Comparison of ENCODE assay signal across 27 cellular contexts in the genomic region with DNA sequence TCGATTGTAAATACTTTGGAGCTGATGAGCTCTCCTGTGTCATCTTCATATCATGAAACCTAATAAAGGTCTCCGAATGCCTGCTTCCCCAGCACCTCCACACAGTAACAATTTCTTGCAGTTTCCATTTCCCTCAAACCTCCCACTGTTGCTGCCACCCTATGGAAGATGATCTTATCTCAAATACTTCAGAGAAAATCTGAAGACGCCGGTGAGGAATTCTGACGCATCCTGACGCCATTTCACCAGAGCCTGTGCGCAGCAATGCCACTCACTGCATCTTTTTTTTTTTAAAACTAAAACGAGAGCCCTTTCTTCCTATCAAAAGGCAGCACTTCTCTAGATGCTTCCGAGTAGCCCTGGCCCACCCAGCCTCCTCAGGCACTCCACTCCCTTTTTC. TPM values are rescaled to one million over a fixed set of nuclear protein-coding genes. Genes with fewer than 3 reads are reported as not detected.
DNase-seq lines count a peak whose midpoint lies in the region; ATAC-seq lines count a peak whose summit lies in the region.
"Had no signal": no experiment of that assay in that cellular context is flagged by ENCODE, and none has a peak within 500 bp of the region (broad histone marks: within the 10 kb centered on the region; RNA-seq: fewer than 3 reads in every experiment).

No MANE protein-coding gene starts in this region.

- DNase-seq in M059J (ENCODE audit: low read depth) (peak; percentile 27), islet precursor cell (peak; percentile 22), germinal center (ENCODE audit: low spot score) (no peak), MV-4-11 (lab: John Stamatoyannopoulos, UW) (no peak), right cardiac atrium (no peak)
- DNase-seq: 8988T; ACHN; BE2C; C1 segment of cervical spinal cord; CD4-positive, alpha-beta memory T cell; CD4-positive, CD25-positive, alpha-beta regulatory T cell; CD8-positive, alpha-beta memory T cell; COR-L47; DMS 273 treated with DMSO at 0.1 percent for 48 hours; DMS153; DMS53; DMS79; DND-41; EL; GDM1 had no signal

- 72% methylated on average over 9 of the region's 9 CpGs for WGBS in right cardiac atrium

- intact Hi-C loops in right cardiac atrium (cut with DNase I): loop anchor here in 2 of 4 donors (10.0 kb wide), 3 partner anchors 68 to 378 kb away; no protein-coding TSS in a partner anchor

- no peaks in the 10 kb centered on the region for H3K4me1 ChIP-seq in right cardiac atrium (ENCODE audit: control insufficient read depth, insufficient read depth, low read length)
- H3K4me1 ChIP-seq: BE2C, BLaER1 had no signal

- H3K4me3 ChIP-seq in right cardiac atrium (ENCODE audit: low read length): no peak overlapping the region
- H3K4me3 ChIP-seq: BLaER1, GM12878 had no signal

- H3K27ac ChIP-seq in right cardiac atrium (ENCODE audit: low read length): no peak overlapping the region
- H3K27ac ChIP-seq: BLaER1 had no signal

- no peak for ATAC-seq in right cardiac atrium
- ATAC-seq: GM12878 had no signal

- H3K27me3 ChIP-seq in right cardiac atrium (ENCODE audit: control insufficient read depth, insufficient read depth): no peaks in the 10 kb centered on the region
- H3K27me3 ChIP-seq: BE2C, BLaER1 had no signal

- no peaks in the 10 kb centered on the region for H3K9me3 ChIP-seq in right cardiac atrium (ENCODE audit: control insufficient read depth, low read length)
- H3K9me3 ChIP-seq: BE2C, BLaER1 had no signal

RNA-seq across cellular contexts. Expression of a gene that starts 31.9 kb away (rescaled TPM):
- total RNA-seq in M059J (2014; rRNA removed; shearing (Covaris generic)): 0.02 and 0.15 TPM in 2 replicates
- total RNA-seq in right cardiac atrium: 1 to 10 TPM; 3.9 to 9.4 (median 8.2) TPM
- 3.5 TPM for polyA plus RNA-seq in right cardiac atrium
- total RNA-seq: GM12878 had no signal
- polyA plus RNA-seq: CD8-positive, alpha-beta memory T cell had no signal

RNA-seq across cellular contexts. Expression of a gene that starts 47.8 kb away (rescaled TPM):
- not detected in 2 replicates for total RNA-seq in M059J (2014; rRNA removed; shearing (Covaris generic))
- not detected for total RNA-seq in right cardiac atrium
- polyA plus RNA-seq in right cardiac atrium: not detected
- total RNA-seq: A673; CD4-positive, alpha-beta memory T cell; CD4-positive, CD25-positive, alpha-beta regulatory T cell; CD8-positive, alpha-beta memory T cell; Daoy; G401; GM12878 had no signal
- polyA plus RNA-seq: AG04450; CD14-positive monocyte; CD4-positive, alpha-beta memory T cell; CD4-positive, CD25-positive, alpha-beta regulatory T cell; CD8-positive, alpha-beta memory T cell; GM12878 had no signal

Comparison
In these comparisons a context has a peak if more than half of its experiments do, and no peak if none do; other contexts are left out.
1. DNase-seq: peak in M059J (single experiment) and islet precursor cell (single experiment); none in germinal center (single experiment), MV-4-11 (single experiment) and right cardiac atrium (0 of 3).